In genomic region chr17:6161456-6161855, GRCh38 we compare ENCODE assay signal across 17 cellular contexts.
"Had no signal": no experiment of that assay in that cellular context is flagged by ENCODE, and none has a peak within 500 bp of the region (broad histone marks: within the 10 kb centered on the region; RNA-seq: fewer than 3 reads in every experiment).

No MANE protein-coding gene starts in this region.

- H3K4me1 Mint-ChIP-seq: central memory CD8-positive, alpha-beta T cell; naive B cell had no signal

- H3K4me3 ChIP-seq: body of pancreas, coronary artery, mucosa of descending colon, psoas muscle, skin epidermis, tibial artery had no signal

- H3K4me3 Mint-ChIP-seq: central memory CD8-positive, alpha-beta T cell; naive B cell had no signal

- H3K36me3 Mint-ChIP-seq: naive B cell had no signal

- ATAC-seq: body of pancreas; left ventricle myocardium superior; mucosa of descending colon; psoas muscle; right cardiac atrium; stimulated activated naive CD8-positive, alpha-beta T cell treated with anti-CD3 and anti-CD28 coated beads, Interleukin-15, Interleukin-2, amounts not matched to agents 100 U/mL and 50 U/mL, for 24 hours had no signal

- H3K4me1 ChIP-seq: body of pancreas, psoas muscle had no signal

- DNase-seq: activated CD4-positive, alpha-beta T cell treated with anti-CD3 and anti-CD28 coated beads, Interleukin-2, amount 50 U/mL, for 4 hours; activated naive CD4-positive, alpha-beta T cell treated with Interleukin-2 at 50 U/mL for 16 hours; body of pancreas; left ventricle myocardium superior; mesenchymal stem cell; mucosa of descending colon; naive B cell; psoas muscle; right cardiac atrium; stimulated activated naive CD8-positive, alpha-beta T cell treated with anti-CD3 and anti-CD28 coated beads, Interleukin-15, Interleukin-2, amounts not matched to agents 100 U/mL and 50 U/mL, for 24 hours; substantia nigra; T-helper 2 cell; tibial artery; WERI-Rb-1 had no signal

- H3K9me3 ChIP-seq: body of pancreas, mucosa of descending colon, psoas muscle, tibial artery had no signal

- H3K9me3 Mint-ChIP-seq: central memory CD8-positive, alpha-beta T cell had no signal

- H3K27me3 ChIP-seq: body of pancreas had no signal

- H3K36me3 ChIP-seq: tibial artery, WERI-Rb-1 had no signal

- H3K27ac Mint-ChIP-seq: naive B cell had no signal

- H3K27ac ChIP-seq: body of pancreas, coronary artery, psoas muscle, skin epidermis, tibial artery, WERI-Rb-1 had no signal
